In the genomic region with DNA sequence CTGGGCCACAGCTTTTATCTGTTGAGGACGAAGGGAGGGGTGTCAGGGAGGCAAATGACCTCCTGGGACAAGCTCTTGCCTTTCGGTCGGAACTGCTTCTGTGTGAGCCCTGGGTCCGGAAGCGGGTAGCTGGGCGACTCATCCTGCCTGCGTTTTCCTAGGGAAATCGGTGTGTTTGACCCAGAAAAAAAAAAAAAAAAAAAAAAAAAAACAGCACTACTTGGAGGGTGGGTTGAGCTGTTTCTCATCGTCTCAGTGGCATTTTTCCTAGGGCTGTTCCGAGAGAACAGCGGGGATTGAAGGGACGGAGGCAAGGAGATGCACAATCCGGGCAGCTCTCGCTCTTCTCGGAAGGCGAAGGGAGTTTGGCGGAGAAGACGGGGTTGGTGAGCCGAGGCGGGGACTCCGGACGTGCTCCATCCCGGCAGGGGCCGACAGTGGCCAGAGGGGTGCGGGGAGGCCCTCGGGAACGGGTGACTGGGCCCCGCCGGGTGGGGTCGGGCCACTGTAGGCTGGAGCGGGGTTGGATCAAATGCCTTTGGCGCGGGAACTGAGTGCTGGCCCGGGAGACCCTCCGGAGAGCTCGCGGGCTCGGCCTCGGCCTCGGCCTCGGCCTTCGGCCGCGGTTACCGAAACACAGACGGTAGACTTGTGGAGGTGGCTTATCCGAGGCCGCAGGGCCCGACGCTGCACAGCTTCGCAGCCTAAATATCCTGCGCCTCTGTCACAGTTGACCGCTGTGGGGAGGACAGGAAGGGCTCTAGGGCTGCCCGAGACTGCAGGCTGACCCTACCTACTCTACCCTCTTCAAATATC, we compare ENCODE assay signal across 13 cellular contexts. TPM values are rescaled to one million over a fixed set of nuclear protein-coding genes. Genes with fewer than 3 reads are reported as not detected.
DNase-seq lines count a peak whose midpoint lies in the region; TF ChIP-seq lines count a peak whose summit lies in the region.
"Had no signal": no experiment of that assay in that cellular context is flagged by ENCODE, and none has a peak within 500 bp of the region (broad histone marks: within the 10 kb centered on the region; RNA-seq: fewer than 3 reads in every experiment).

No MANE protein-coding gene starts in this region.

- H3K27me3 Mint-ChIP-seq in activated T-cell treated with anti-CD3 and anti-CD28 coated beads, Interleukin-2, amount 50 U/mL, for 24 hours: peaks cover 91% of the 10 kb centered on the region

- no peak overlapping the region for H3K9ac ChIP-seq in iPS-15b (ENCODE audit: low read depth, low read length)
- no peak overlapping the region for H3K9ac ChIP-seq in smooth muscle cell (ENCODE audit: low read depth)

- H3K27ac ChIP-seq in WERI-Rb-1 (no peak overlapping the region), smooth muscle cell (ENCODE audit: low read depth) (no peak overlapping the region), ovary (no peak overlapping the region)
- H3K27ac ChIP-seq: right lobe of liver, transverse colon had no signal

- H3K4me1 Mint-ChIP-seq in activated T-cell treated with anti-CD3 and anti-CD28 coated beads, Interleukin-2, amount 50 U/mL, for 24 hours (ENCODE audit: low read depth): peaks cover 36% of the 10 kb centered on the region

- H3K27me3 ChIP-seq in WERI-Rb-1 (ENCODE audit: insufficient read depth, low read depth, severe bottlenecking) (peaks cover 57% of the 10 kb centered on the region), iPS-15b (ENCODE audit: control insufficient read depth, insufficient read depth, low read length) (peaks cover 97% of the 10 kb centered on the region), smooth muscle cell (ENCODE audit: low read depth) (peaks cover 99% of the 10 kb centered on the region), ovary (peaks cover 3% of the 10 kb centered on the region)

- intact Hi-C loops in ovary (cut with DNase I): loop anchor here in 1 of 4 donors (10.0 kb wide), 1 partner anchor 435 kb away; no protein-coding TSS in a partner anchor

- peak overlapping the region; percentile 47 for H3K27ac Mint-ChIP-seq in activated T-cell treated with anti-CD3 and anti-CD28 coated beads, Interleukin-2, amount 50 U/mL, for 24 hours

- H3K4me3 Mint-ChIP-seq in activated T-cell treated with anti-CD3 and anti-CD28 coated beads, Interleukin-2, amount 50 U/mL, for 24 hours: peak overlapping the region; percentile 18

- no peaks in the 10 kb centered on the region for H3K9me3 ChIP-seq in WERI-Rb-1 (ENCODE audit: severe bottlenecking)
- H3K9me3 ChIP-seq in iPS-15b (ENCODE audit: control insufficient read depth, insufficient read depth, low read length): no peaks in the 10 kb centered on the region
- H3K9me3 ChIP-seq in smooth muscle cell (replicated peaks; ENCODE audit: low read depth): no peaks in the 10 kb centered on the region
- no peaks in the 10 kb centered on the region for H3K9me3 ChIP-seq in ovary
- H3K9me3 ChIP-seq: right lobe of liver, transverse colon had no signal

- H2AFZ ChIP-seq in smooth muscle cell (ENCODE audit: low read depth): no peak overlapping the region

- H3K36me3 ChIP-seq in WERI-Rb-1: no peaks in the 10 kb centered on the region
- H3K36me3 ChIP-seq in iPS-15b (ENCODE audit: control insufficient read depth, insufficient read depth, low read length): no peaks in the 10 kb centered on the region
- no peaks in the 10 kb centered on the region for H3K36me3 ChIP-seq in smooth muscle cell (ENCODE audit: low read depth)
- H3K36me3 ChIP-seq in ovary: no peaks in the 10 kb centered on the region
- H3K36me3 ChIP-seq: right lobe of liver, transverse colon had no signal

- H3K79me2 ChIP-seq in smooth muscle cell (ENCODE audit: low read depth): no peaks in the 10 kb centered on the region

- H3K4me1 ChIP-seq in iPS-15b (ENCODE audit: control insufficient read depth, insufficient read depth, low read length) (peaks cover 17% of the 10 kb centered on the region), smooth muscle cell (ENCODE audit: low read depth) (peaks cover 32% of the 10 kb centered on the region), ovary (ENCODE audit: insufficient read depth) (peaks cover 2% of the 10 kb centered on the region)

- no peak for TF ChIP-seq EP300 in ovary (IDR thresholded peaks at IDR 0.05)

- H3K36me3 Mint-ChIP-seq in activated T-cell treated with anti-CD3 and anti-CD28 coated beads, Interleukin-2, amount 50 U/mL, for 24 hours (ENCODE audit: low read depth): no peaks in the 10 kb centered on the region

- TF ChIP-seq CTCF in WERI-Rb-1 (IDR thresholded peaks at IDR 0.05; ENCODE audit: low read depth, low read length) (no peak), smooth muscle cell (IDR thresholded peaks at IDR 0.05; ENCODE audit: borderline replicate concordance, insufficient read depth, poor library complexity, severe bottlenecking) (no peak), ovary (IDR thresholded peaks at IDR 0.05) (no peak)

- H3K4me2 ChIP-seq in smooth muscle cell: peak overlapping the region; percentile 86

- 3% methylated on average over 46 of the region's 54 CpGs for WGBS in smooth muscle cell (ENCODE audit: low lambda C conversion rate)
- 4 to 8% (median 5%) methylated on average over 43 to 54 of the region's 54 CpGs for WGBS in ovary, 3 donors

- peaks cover 8% of the 10 kb centered on the region for H3K9me3 Mint-ChIP-seq in activated T-cell treated with anti-CD3 and anti-CD28 coated beads, Interleukin-2, amount 50 U/mL, for 24 hours

- no peaks in the 10 kb centered on the region for H3F3A ChIP-seq in smooth muscle cell (ENCODE audit: low read depth)

- H4K20me1 ChIP-seq in smooth muscle cell (ENCODE audit: low read depth): no peaks in the 10 kb centered on the region

- H3K4me3 ChIP-seq in WERI-Rb-1 (ENCODE audit: low read depth, low read length) (peak overlapping the region; percentile 62), iPS-15b (ENCODE audit: low read depth, low read length) (peak overlapping the region; percentile 61), smooth muscle cell (peak overlapping the region; percentile 48), ovary (no peak overlapping the region)

- TF ChIP-seq POLR2A in erythroblast (IDR thresholded peaks at IDR 0.05; ENCODE audit: low read length) (no peak), ovary (IDR thresholded peaks at IDR 0.05) (no peak)

- no peak for DNase-seq in activated T-cell treated with anti-CD3 and anti-CD28 coated beads, Interleukin-2, amount 50 U/mL, for 24 hours
- DNase-seq in activated T-cell treated with anti-CD3 and anti-CD28 coated beads, Interleukin-2, amount 50 U/mL, for 48 hours: no peak
- DNase-seq in WERI-Rb-1 (no peak), smooth muscle cell (lab: John Stamatoyannopoulos, UW; ENCODE audit: unreplicated experiment) (no peak), SIG-M5 (lab: John Stamatoyannopoulos, UW) (no peak), erythroblast (lab: John Stamatoyannopoulos, UW) (no peak), ovary (no peak)
- DNase-seq: effector CD4-positive, alpha-beta T cell; mammary epithelial cell; right lobe of liver; transverse colon had no signal

RNA-seq across cellular contexts. Expression of a gene that starts 2.4 kb away (rescaled TPM):
- not detected in 2 replicates for total RNA-seq in smooth muscle cell
- not detected in 2 replicates for polyA plus RNA-seq in smooth muscle cell
- not detected for total RNA-seq in ovary
- polyA plus RNA-seq in ovary: not detected
- total RNA-seq: mammary epithelial cell, right lobe of liver, Right ventricle myocardium inferior, transverse colon had no signal
- polyA plus RNA-seq: mammary epithelial cell had no signal
